ENCODE assay signal across 16 cellular contexts in the genomic region with DNA sequence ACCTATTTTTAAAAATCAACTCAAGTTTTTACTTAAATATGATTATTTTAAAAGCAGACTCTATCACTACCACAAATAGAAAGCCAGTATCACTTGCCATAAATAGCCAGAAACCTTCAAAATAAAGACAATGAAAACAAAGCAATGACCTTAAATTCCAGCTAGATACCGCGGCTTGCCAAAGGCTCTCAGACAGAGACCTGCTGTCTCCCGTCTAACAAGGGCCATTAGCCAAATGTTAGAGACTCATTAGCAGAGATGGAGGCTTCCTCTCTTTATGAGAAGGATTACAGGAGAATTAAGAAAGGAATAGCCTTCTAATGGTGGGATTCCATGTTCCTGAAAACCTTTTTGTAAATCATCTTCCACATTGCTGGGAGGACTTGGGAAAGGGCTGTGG.
"Had no signal": no experiment of that assay in that cellular context is flagged by ENCODE, and none has a peak within 500 bp of the region (broad histone marks: within the 10 kb centered on the region; RNA-seq: fewer than 3 reads in every experiment).

No MANE protein-coding gene starts in this region.

- H3K4me1 ChIP-seq: colonic mucosa, heart left ventricle, pancreas, suprapubic skin, thyroid gland had no signal

- H3K27ac ChIP-seq: colonic mucosa, heart left ventricle, pancreas, suprapubic skin, thyroid gland had no signal

- H3K4me3 ChIP-seq: colonic mucosa, heart left ventricle, pancreas, suprapubic skin, thyroid gland had no signal

- H3K9me3 ChIP-seq: colonic mucosa, heart left ventricle, pancreas, suprapubic skin, thyroid gland had no signal

- H3K36me3 ChIP-seq: colonic mucosa, heart left ventricle, pancreas, suprapubic skin, thyroid gland had no signal

- FAIRE-seq: frontal cortex, pancreas, urothelium cell line had no signal

- H3K27me3 ChIP-seq: colonic mucosa, pancreas, suprapubic skin, thyroid gland had no signal

- DNase-seq: colonic mucosa; dermis blood vessel endothelial cell; heart left ventricle; hippocampal formation; kidney glomerular epithelial cell; naive thymus-derived CD8-positive, alpha-beta T cell; pancreas; right cardiac atrium; stimulated activated CD4-positive, alpha-beta T cell treated with anti-CD3 and anti-CD28 coated beads, Interleukin-4, amount 100 ng/mL, for 1 hour; stimulated activated CD8-positive, alpha-beta memory T cell treated with anti-CD3 and anti-CD28 coated beads, Interleukin-4, amount 100 ng/mL, for 48 hours; stimulated activated naive CD8-positive, alpha-beta T cell treated with anti-CD3 and anti-CD28 coated beads, Interleukin-15, Interleukin-2, amounts not matched to agents 100 U/mL and 50 U/mL, for 24 hours; thyroid gland had no signal

- ATAC-seq: heart left ventricle; naive thymus-derived CD8-positive, alpha-beta T cell; pancreas; right cardiac atrium; stimulated activated effector memory CD8-positive, alpha-beta T cell treated with anti-CD3 and anti-CD28 coated beads, Interleukin-12 subunit alpha, Interleukin-12 subunit beta, amount 100 ng/mL, for 72 hours; stimulated activated naive CD8-positive, alpha-beta T cell treated with anti-CD3 and anti-CD28 coated beads, Interleukin-15, Interleukin-2, amounts not matched to agents 100 U/mL and 50 U/mL, for 24 hours had no signal
